In the genomic region with DNA sequence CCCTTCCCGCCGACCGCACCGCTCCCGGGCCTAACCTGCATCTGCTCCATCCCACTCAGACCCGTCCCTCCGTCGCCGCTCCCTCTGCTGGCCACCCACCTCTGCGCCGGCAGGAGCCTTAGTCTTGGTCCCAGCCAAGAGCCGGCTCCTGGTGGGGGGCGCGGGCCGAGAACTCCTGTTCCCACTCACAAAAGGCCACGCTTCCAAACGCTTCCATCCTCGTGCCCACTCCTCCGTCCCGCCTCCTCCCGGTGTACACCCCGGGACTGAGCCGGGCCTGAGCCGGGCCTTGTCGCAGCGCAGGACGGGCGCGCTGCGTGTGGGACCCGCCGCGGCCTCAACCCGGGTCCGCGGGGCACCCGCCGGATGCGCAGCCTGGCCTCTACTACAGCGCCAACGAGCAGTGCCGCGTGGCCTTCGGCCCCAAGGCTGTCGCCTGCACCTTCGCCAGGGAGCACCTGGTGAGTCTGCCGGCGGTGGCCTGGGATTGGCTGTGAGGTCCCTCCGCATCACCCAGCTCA, we compare ENCODE assay signal across 9 cellular contexts. TPM values are rescaled to one million over a fixed set of nuclear protein-coding genes. Genes with fewer than 3 reads are reported as not detected.
A peak's percentile ranks its signal among the peaks of the same experiment; 100 is the strongest.
DNase-seq lines count a peak whose midpoint lies in the region; ATAC-seq and TF ChIP-seq lines count a peak whose summit lies in the region.
"Had no signal": no experiment of that assay in that cellular context is flagged by ENCODE, and none has a peak within 500 bp of the region (broad histone marks: within the 10 kb centered on the region; RNA-seq: fewer than 3 reads in every experiment).

No MANE protein-coding gene starts in this region.

- H3K36me3 ChIP-seq in BE2C (no peaks in the 10 kb centered on the region), mesendoderm (ENCODE audit: control insufficient read depth, insufficient read depth, low read length) (no peaks in the 10 kb centered on the region), tibial nerve (peaks cover 0 to 23% (median 0%) of the 10 kb centered on the region in 3 donors)

- H3K9ac ChIP-seq in H9 (ENCODE audit: extremely low read depth, insufficient read length, low read length) (no peak overlapping the region), mesendoderm (ENCODE audit: low read length) (peak overlapping the region; percentile 57)

- TF ChIP-seq EP300 in tibial nerve (IDR thresholded peaks at IDR 0.05): no peak

- H3K27me3 Mint-ChIP-seq in H9 (ENCODE audit: low read depth): peaks cover 24% of the 10 kb centered on the region

- no peak overlapping the region for H2AK5ac ChIP-seq in H9 (ENCODE audit: insufficient read length, low read length)
- no peak overlapping the region for H2AK5ac ChIP-seq in mesendoderm (ENCODE audit: low read length)

- H4K20me1 ChIP-seq in H9 (ENCODE audit: control insufficient read depth, insufficient read depth, insufficient read length): no peaks in the 10 kb centered on the region

- H2BK12ac ChIP-seq in H9 (ENCODE audit: insufficient read length, low read depth, low read length): no peak overlapping the region

- H3K18ac ChIP-seq in H9 (ENCODE audit: insufficient read length, low read depth, low read length) (no peak overlapping the region), mesendoderm (ENCODE audit: low read length) (no peak overlapping the region)

- H3K4me3 ChIP-seq in BE2C (ENCODE audit: low read depth, low read length) (no peak overlapping the region), mesendoderm (ENCODE audit: low read length) (no peak overlapping the region), tibial nerve (no peak overlapping the region)

- peaks cover 4 to 7% of the 10 kb centered on the region in 2 experiments; a peak in 4 of 5 replicates for H3K9me3 Mint-ChIP-seq in H9

- no peak overlapping the region for H3T11ph ChIP-seq in H9 (ENCODE audit: low read length)

- no peak overlapping the region for H2BK15ac ChIP-seq in H9 (ENCODE audit: low read depth, low read length)
- H2BK15ac ChIP-seq in mesendoderm (replicated peaks; ENCODE audit: low read depth): no peak overlapping the region

- H3K14ac ChIP-seq in H9 (ENCODE audit: insufficient read depth, low read length): no peak overlapping the region

- no peak overlapping the region for H3K27ac Mint-ChIP-seq in H9

- no peak for TF ChIP-seq POLR2A in tibial nerve (IDR thresholded peaks at IDR 0.05)

- H3K27ac ChIP-seq in H9 (ENCODE audit: insufficient read length, low read depth, low read length): no peak overlapping the region
- H3K27ac ChIP-seq in mesendoderm (ENCODE audit: low read depth, low read length): no peak overlapping the region
- H3K27ac ChIP-seq in tibial nerve: no peak overlapping the region
- H3K27ac ChIP-seq: skin epidermis had no signal

- H3K23ac ChIP-seq in H9 (ENCODE audit: insufficient read length, low read depth, low read length) (no peak overlapping the region), mesendoderm (ENCODE audit: low read length) (no peak overlapping the region)

- H3K56ac ChIP-seq in H9 (ENCODE audit: insufficient read length, low read depth, low read length) (no peak overlapping the region), mesendoderm (ENCODE audit: low read length) (peak overlapping the region; percentile 85)

- DNase-seq in BE2C (peak; percentile 73), H9 (peak; percentile 87), cerebellum (ENCODE audit: low spot score) (peak; percentile 22), mesendoderm (peak; percentile 90), NCI-H1048 (lab: John Stamatoyannopoulos, UW) (no peak), foreskin melanocyte (no peak), tibial nerve (ENCODE audit: low spot score in 2 of 2) (no peak)

- H2BK5ac ChIP-seq in H9 (ENCODE audit: insufficient read length, low read length): no peak overlapping the region
- no peak overlapping the region for H2BK5ac ChIP-seq in mesendoderm (ENCODE audit: low read length)

- no CpG with 5 or more reads among the region's 49 CpGs for WGBS in H9 (ENCODE audit: extremely low coverage, insufficient read length, low lambda C conversion rate)
- WGBS in mesendoderm (ENCODE audit: extremely low coverage, insufficient coverage, low lambda C conversion rate): no CpG with 5 or more reads among the region's 49 CpGs
- 22 to 25% methylated on average over 35 of the region's 49 CpGs for WGBS in tibial nerve, 2 donors

- no peak overlapping the region for H4K91ac ChIP-seq in H9 (ENCODE audit: insufficient read length, low read depth, low read length)

- H3K4ac ChIP-seq in H9 (ENCODE audit: low read depth, low read length): no peak overlapping the region
- H3K4ac ChIP-seq in mesendoderm (ENCODE audit: low read depth, low read length): no peak overlapping the region

- no peak overlapping the region for H2AFZ ChIP-seq in H9 (ENCODE audit: low read length)

- H2BK20ac ChIP-seq in H9 (ENCODE audit: low read depth, low read length, poor library complexity, severe bottlenecking): no peak overlapping the region

- H3K4me3 Mint-ChIP-seq in H9: peak overlapping the region; percentile 61 to 78

- H3K79me1 ChIP-seq in H9 (ENCODE audit: insufficient read depth, low read depth, low read length, poor library complexity, severe bottlenecking) (no peaks in the 10 kb centered on the region), mesendoderm (ENCODE audit: low read length) (no peaks in the 10 kb centered on the region)

- no peaks in the 10 kb centered on the region for H3K9me3 ChIP-seq in BE2C
- no peaks in the 10 kb centered on the region for H3K9me3 ChIP-seq in H9 (ENCODE audit: control insufficient read depth, low read depth, low read length)
- no peaks in the 10 kb centered on the region for H3K9me3 ChIP-seq in tibial nerve

- H2BK120ac ChIP-seq in H9 (ENCODE audit: low read depth, low read length, poor library complexity, severe bottlenecking) (no peak overlapping the region), mesendoderm (ENCODE audit: low read depth, low read length) (no peak overlapping the region)

- H4K5ac ChIP-seq in H9 (ENCODE audit: insufficient read length, low read depth, low read length): no peak overlapping the region
- no peak overlapping the region for H4K5ac ChIP-seq in mesendoderm (ENCODE audit: low read length)

- peaks cover 7% of the 10 kb centered on the region for H3K23me2 ChIP-seq in H9 (ENCODE audit: insufficient read length, low read depth, low read length, poor library complexity, severe bottlenecking)

- H3K79me2 ChIP-seq in H9 (ENCODE audit: insufficient read depth, low read length) (no peaks in the 10 kb centered on the region; the same call in 1 of the 2 replicates), mesendoderm (ENCODE audit: control insufficient read depth, insufficient read depth, low read length) (no peaks in the 10 kb centered on the region)

- peaks cover 0 to 12% (median 7%) of the 10 kb centered on the region in 3 experiments; a peak in 6 of 7 replicates for H3K36me3 Mint-ChIP-seq in H9 (ENCODE audit: insufficient read depth in 1 of 3, low read depth in 3 of 3)

- H3K4me2 ChIP-seq in H9 (ENCODE audit: insufficient read depth, insufficient read length, low read length) (peak overlapping the region; percentile 40), mesendoderm (ENCODE audit: low read length) (peak overlapping the region; percentile 84)

- H3K4me1 ChIP-seq in BE2C (no peaks in the 10 kb centered on the region), H9 (ENCODE audit: insufficient read depth, low read length) (no peaks in the 10 kb centered on the region), mesendoderm (ENCODE audit: control insufficient read depth, low read depth, low read length) (peaks cover 2% of the 10 kb centered on the region), tibial nerve (peaks cover 0 to 20% (median 2%) of the 10 kb centered on the region in 4 donors)

- H3K4me1 Mint-ChIP-seq in H9: peaks cover 7% of the 10 kb centered on the region in 2 experiments; a peak in 3 of 4 replicates

- H4K8ac ChIP-seq in H9 (replicated peaks; ENCODE audit: insufficient read length, low read depth, low read length): no peak overlapping the region
- no peak overlapping the region for H4K8ac ChIP-seq in mesendoderm (ENCODE audit: low read depth, low read length)

- peak; percentile 47 for TF ChIP-seq CTCF in BE2C (IDR thresholded peaks at IDR 0.05; ENCODE audit: low read depth, low read length)
- TF ChIP-seq CTCF in H9 (conservative IDR thresholded peaks at IDR 0.05): peak; percentile 66
- TF ChIP-seq CTCF in tibial nerve (IDR thresholded peaks at IDR 0.05): no peak

- H3K27me3 ChIP-seq in BE2C: no peaks in the 10 kb centered on the region
- peaks cover 2% of the 10 kb centered on the region; the same call in 1 of the 2 replicates for H3K27me3 ChIP-seq in H9 (ENCODE audit: insufficient read depth, low read length)
- H3K27me3 ChIP-seq in mesendoderm (ENCODE audit: insufficient read depth, low read length, poor library complexity): no peaks in the 10 kb centered on the region
- H3K27me3 ChIP-seq in tibial nerve: peaks cover 0 to 34% of the 10 kb centered on the region in 2 donors

- no peak for ATAC-seq in HG03460 (IDR thresholded peaks at IDR 0.05; ENCODE audit: unreplicated experiment)

RNA-seq across cellular contexts. Expression of a gene that starts 7.5 kb away (rescaled TPM):
- polyA plus RNA-seq in BE2C (2012; ENCODE audit: insufficient read depth, insufficient read length, low read depth): 6.1 TPM
- 8.2 and 8.8 TPM in 2 replicates for total RNA-seq in H9 (2021)
- total RNA-seq in cerebellum: 2.9 TPM
- polyA plus RNA-seq in mesendoderm (2013, experiment 1 of 2): 0.45 TPM
- 0.46 TPM for polyA plus RNA-seq in mesendoderm (2013, experiment 2 of 2)
- 1 to 10 TPM; 1.7 to 4.3 (median 3.2) TPM for total RNA-seq in tibial nerve

RNA-seq across cellular contexts. Expression of a gene that starts 11.9 kb away (rescaled TPM):
- 63.9 TPM for polyA plus RNA-seq in BE2C (2012; ENCODE audit: insufficient read depth, insufficient read length, low read depth)
- total RNA-seq in H9 (2021) (33.6 and 35.2 TPM in 2 replicates), cerebellum (9.9 TPM), tibial nerve (10 to 100 TPM; 17.9 to 27.0 (median 22.7) TPM)
- polyA plus RNA-seq in mesendoderm (2013, experiment 1 of 2): 39.7 TPM
- 41.3 TPM for polyA plus RNA-seq in mesendoderm (2013, experiment 2 of 2)

RNA-seq across cellular contexts. Expression of a gene that starts 30.1 kb away (rescaled TPM):
- 29.3 TPM for polyA plus RNA-seq in BE2C (2012; ENCODE audit: insufficient read depth, insufficient read length, low read depth)
- total RNA-seq in H9 (2021): 20.0 and 20.2 TPM in 2 replicates
- total RNA-seq in cerebellum: 21.6 TPM
- 3.4 TPM for polyA plus RNA-seq in mesendoderm (2013, experiment 1 of 2)
- polyA plus RNA-seq in mesendoderm (2013, experiment 2 of 2): 4.1 TPM
- 10 to 100 TPM in 2 of 4 donors, 1 to 10 TPM in 2; 8.6 to 16.3 (median 10.3) TPM for total RNA-seq in tibial nerve

RNA-seq across cellular contexts. Expression of a gene that starts 49.2 kb away (rescaled TPM):
- polyA plus RNA-seq in BE2C (2012; ENCODE audit: insufficient read depth, insufficient read length, low read depth): 33.4 TPM
- 18.7 and 19.5 TPM in 2 replicates for total RNA-seq in H9 (2021)
- 9.2 TPM for total RNA-seq in cerebellum
- polyA plus RNA-seq in mesendoderm (2013, experiment 1 of 2): 12.9 TPM
- 12.7 TPM for polyA plus RNA-seq in mesendoderm (2013, experiment 2 of 2)
- 1 to 10 TPM; 2.1 to 6.3 (median 3.0) TPM for total RNA-seq in tibial nerve

RNA-seq across cellular contexts. Expression of a gene that starts 53.5 kb away (rescaled TPM):
- polyA plus RNA-seq in BE2C (2012; ENCODE audit: insufficient read depth, insufficient read length, low read depth): 4.9 TPM
- total RNA-seq in H9 (2021): 0.57 TPM in 1 of 2 replicates, not detected in the other
- total RNA-seq in cerebellum: 2.0 TPM
- polyA plus RNA-seq in mesendoderm (2013, experiment 1 of 2): 0.11 TPM
- polyA plus RNA-seq in mesendoderm (2013, experiment 2 of 2): not detected
- 1 to 10 TPM in 1 of 4 donors, under 1 TPM in 3; 0.22 to 1.0 (median 0.69) TPM for total RNA-seq in tibial nerve

Comparison
In these comparisons a context has a peak if more than half of its experiments do, and no peak if none do; other contexts are left out.
1. DNase-seq: peak in BE2C (single experiment), H9 (single experiment), cerebellum (single experiment) and mesendoderm (single experiment); none in NCI-H1048 (single experiment), foreskin melanocyte (single experiment) and tibial nerve (0 of 2).
2. CTCF ChIP-seq: peak in BE2C (single experiment) and H9 (single experiment); none in tibial nerve (0 of 5).